8 cellular contexts compared by ENCODE assay signal in the genomic region with DNA sequence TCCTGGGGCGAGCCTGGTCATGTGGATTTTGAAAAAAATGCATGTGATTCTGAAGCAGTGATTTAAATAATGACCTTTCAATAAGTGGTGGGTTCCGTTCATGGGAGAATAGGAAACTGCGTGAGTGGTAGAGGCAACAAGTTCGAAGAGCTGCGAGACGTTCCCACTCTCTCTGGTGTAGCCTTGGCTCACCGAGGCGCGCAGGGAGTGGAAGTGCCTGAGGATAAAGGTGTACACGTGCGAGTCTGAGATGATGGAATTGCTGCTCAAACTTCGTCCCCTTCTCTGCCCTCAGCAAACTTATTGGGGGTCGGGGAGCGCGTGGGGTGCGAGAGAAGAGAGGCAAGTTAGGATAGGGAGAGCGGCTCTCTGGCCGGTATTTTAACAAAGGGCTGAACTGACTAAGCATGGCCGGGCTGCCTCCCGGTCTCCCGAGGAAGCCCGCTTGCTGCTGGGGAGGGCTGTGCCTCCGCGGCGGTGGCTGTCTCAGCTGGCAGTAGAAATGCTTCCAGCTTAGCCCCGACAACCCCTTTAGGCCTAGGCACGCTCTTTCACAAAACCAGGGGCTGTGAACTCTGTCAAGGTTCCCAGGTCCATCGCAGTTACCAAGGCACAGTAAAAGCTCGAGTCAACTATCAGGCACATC. TPM values are rescaled to one million over a fixed set of nuclear protein-coding genes. Genes with fewer than 3 reads are reported as not detected.
DNase-seq lines count a peak whose midpoint lies in the region; ATAC-seq and TF ChIP-seq lines count a peak whose summit lies in the region.

No MANE protein-coding gene starts in this region.

- H3K27ac Mint-ChIP-seq in activated T-helper 1 cell treated with anti-CD3 and anti-CD28 coated beads, Interleukin-12 subunit alpha, Interleukin-12 subunit beta, Interleukin-2, Interleukin-4 antibody, amounts not matched to agents 30 ng/mL and 10 ng/mL and 1 ng/mL, durations not matched to agents 14 hours and 24 hours and 36 hours = peak overlapping the region; percentile 94

- TF ChIP-seq POLR2A in uterus (IDR thresholded peaks at IDR 0.05) = no peak

- no peaks in the 10 kb centered on the region for H3K36me3 ChIP-seq in uterus

- no peaks in the 10 kb centered on the region for H3K4me1 ChIP-seq in uterus

- peaks cover 46% of the 10 kb centered on the region for H3K4me1 Mint-ChIP-seq in activated T-helper 1 cell treated with anti-CD3 and anti-CD28 coated beads, Interleukin-12 subunit alpha, Interleukin-12 subunit beta, Interleukin-2, Interleukin-4 antibody, amounts not matched to agents 30 ng/mL and 10 ng/mL and 1 ng/mL, durations not matched to agents 14 hours and 24 hours and 36 hours (ENCODE audit: low read depth)

- peak overlapping the region; percentile 98 for H3K4me3 Mint-ChIP-seq in activated T-helper 1 cell treated with anti-CD3 and anti-CD28 coated beads, Interleukin-12 subunit alpha, Interleukin-12 subunit beta, Interleukin-2, Interleukin-4 antibody, amounts not matched to agents 30 ng/mL and 10 ng/mL and 1 ng/mL, durations not matched to agents 14 hours and 24 hours and 36 hours

- TF ChIP-seq CTCF in fibroblast of villous mesenchyme (IDR thresholded peaks at IDR 0.05; ENCODE audit: insufficient read depth, low read depth, low read length) = no peak
- no peak for TF ChIP-seq CTCF in uterus (IDR thresholded peaks at IDR 0.05)

- intact Hi-C loops in activated T-helper 1 cell treated with anti-CD3 and anti-CD28 coated beads, Interleukin-12 subunit alpha, Interleukin-12 subunit beta, Interleukin-2, Interleukin-4 antibody, amounts not matched to agents 30 ng/mL and 10 ng/mL and 1 ng/mL, durations not matched to agents 14 hours and 24 hours and 36 hours (cut with micrococcal nuclease) = loop anchor here (1.0 to 5.0 kb wide), 10 partner anchors 10 to 678 kb away; a partner anchor contains a TSS
- intact Hi-C loops in uterus (cut with DNase I; ENCODE audit: low total_unique reads) = no loop called here

- no peaks in the 10 kb centered on the region for H3K27me3 Mint-ChIP-seq in activated T-helper 1 cell treated with anti-CD3 and anti-CD28 coated beads, Interleukin-12 subunit alpha, Interleukin-12 subunit beta, Interleukin-2, Interleukin-4 antibody, amounts not matched to agents 30 ng/mL and 10 ng/mL and 1 ng/mL, durations not matched to agents 14 hours and 24 hours and 36 hours (ENCODE audit: insufficient read depth)

- H3K4me3 ChIP-seq in fibroblast of villous mesenchyme (ENCODE audit: low read depth, low read length) (peak overlapping the region; percentile 79), uterus (peak overlapping the region; percentile 61 to 69)

- H3K9me3 Mint-ChIP-seq in activated T-helper 1 cell treated with anti-CD3 and anti-CD28 coated beads, Interleukin-12 subunit alpha, Interleukin-12 subunit beta, Interleukin-2, Interleukin-4 antibody, amounts not matched to agents 30 ng/mL and 10 ng/mL and 1 ng/mL, durations not matched to agents 14 hours and 24 hours and 36 hours = no peaks in the 10 kb centered on the region

- ATAC-seq in HG02623 (IDR thresholded peaks at IDR 0.05; ENCODE audit: unreplicated experiment) = peak; percentile 6

- DNase-seq in NCI-H446 treated with DMSO at 0.1 percent for 48 hours (lab: John Stamatoyannopoulos, UW) = peak; percentile 48
- no peak for DNase-seq in NCI-H446 (lab: John Stamatoyannopoulos, UW)
- peak; percentile 76 for DNase-seq in NCI-H69 (lab: John Stamatoyannopoulos, UW)
- peak; percentile 14 for DNase-seq in activated T-helper 1 cell treated with anti-CD3 and anti-CD28 coated beads, Interleukin-12 subunit alpha, Interleukin-12 subunit beta, Interleukin-2, Interleukin-4 antibody, amounts not matched to agents 30 ng/mL and 10 ng/mL and 1 ng/mL, durations not matched to agents 14 hours and 24 hours and 36 hours (ENCODE audit: low spot score)
- DNase-seq in fibroblast of villous mesenchyme (ENCODE audit: low read depth) = peak; percentile 38
- DNase-seq in nucleus accumbens (lab: John Stamatoyannopoulos, UW) = peak in 30 of 56 donors; percentile 5 to 80 (median 54)
- peak; percentile 23 to 43 for DNase-seq in uterus

- H3K36me3 Mint-ChIP-seq in activated T-helper 1 cell treated with anti-CD3 and anti-CD28 coated beads, Interleukin-12 subunit alpha, Interleukin-12 subunit beta, Interleukin-2, Interleukin-4 antibody, amounts not matched to agents 30 ng/mL and 10 ng/mL and 1 ng/mL, durations not matched to agents 14 hours and 24 hours and 36 hours (ENCODE audit: low read depth) = peaks cover 11% of the 10 kb centered on the region

- peak overlapping the region; percentile 97 to 98 for H3K27ac ChIP-seq in uterus

- no peaks in the 10 kb centered on the region for H3K9me3 ChIP-seq in uterus

- H3K27me3 ChIP-seq in uterus = no peaks in the 10 kb centered on the region

RNA-seq across cellular contexts. Expression of a gene that starts 0.9 kb away (rescaled TPM):
- total RNA-seq in activated T-helper 1 cell treated with anti-CD3 and anti-CD28 coated beads, Interleukin-12 subunit alpha, Interleukin-12 subunit beta, Interleukin-2, Interleukin-4 antibody, amounts not matched to agents 30 ng/mL and 10 ng/mL and 1 ng/mL, durations not matched to agents 14 hours and 24 hours and 36 hours = 164 and 171 TPM in 2 replicates
- 216 and 383 TPM in 2 replicates for total RNA-seq in fibroblast of villous mesenchyme
- total RNA-seq in uterus = 100 to 1,000 TPM in 2 of 4 donors, 10 to 100 TPM in 2; 66.6 to 183 (median 105) TPM

RNA-seq across cellular contexts. Expression of a gene that starts 22.5 kb away (rescaled TPM):
- 61.6 and 62.4 TPM in 2 replicates for total RNA-seq in activated T-helper 1 cell treated with anti-CD3 and anti-CD28 coated beads, Interleukin-12 subunit alpha, Interleukin-12 subunit beta, Interleukin-2, Interleukin-4 antibody, amounts not matched to agents 30 ng/mL and 10 ng/mL and 1 ng/mL, durations not matched to agents 14 hours and 24 hours and 36 hours
- total RNA-seq in fibroblast of villous mesenchyme (69.3 and 111 TPM in 2 replicates), uterus (10 to 100 TPM; 22.3 to 77.4 (median 69.2) TPM)

RNA-seq across cellular contexts. Expression of a gene that starts 33.2 kb away (rescaled TPM):
- 109 and 123 TPM in 2 replicates for total RNA-seq in activated T-helper 1 cell treated with anti-CD3 and anti-CD28 coated beads, Interleukin-12 subunit alpha, Interleukin-12 subunit beta, Interleukin-2, Interleukin-4 antibody, amounts not matched to agents 30 ng/mL and 10 ng/mL and 1 ng/mL, durations not matched to agents 14 hours and 24 hours and 36 hours
- total RNA-seq in fibroblast of villous mesenchyme (31.9 and 53.1 TPM in 2 replicates), uterus (10 to 100 TPM in 1 of 4 donors, 1 to 10 TPM in 2, not detected in 1; 1.6 to 35.4 (median 2.6) TPM)

Comparison
In these comparisons a context has a peak if more than half of its experiments do, and no peak if none do; other contexts are left out.
1. DNase-seq: peak in NCI-H446 treated with DMSO at 0.1 percent for 48 hours (single experiment), NCI-H69 (single experiment), activated T-helper 1 cell treated with anti-CD3 and anti-CD28 coated beads, Interleukin-12 subunit alpha, Interleukin-12 subunit beta, Interleukin-2, Interleukin-4 antibody, amounts not matched to agents 30 ng/mL and 10 ng/mL and 1 ng/mL, durations not matched to agents 14 hours and 24 hours and 36 hours (single experiment), fibroblast of villous mesenchyme (single experiment), nucleus accumbens (30 of 56) and uterus (2 of 2); none in NCI-H446 (0 of 2).